Comparison of ENCODE assay signal across 16 cellular contexts in genomic region chr11:34823197-34823596, GRCh38.
"Had no signal": no experiment of that assay in that cellular context is flagged by ENCODE, and none has a peak within 500 bp of the region (broad histone marks: within the 10 kb centered on the region; RNA-seq: fewer than 3 reads in every experiment).

No MANE protein-coding gene starts in this region.

- H3K4me1 ChIP-seq: adrenal gland, vagina had no signal

- DNase-seq: activated CD4-positive, alpha-beta T cell treated with anti-CD3 and anti-CD28 coated beads for 1 hour; activated CD8-positive, alpha-beta memory T cell treated with anti-CD3 and anti-CD28 coated beads for 24 hours; activated CD8-positive, alpha-beta memory T cell treated with anti-CD3 and anti-CD28 coated beads, Interleukin-2, amount 50 U/mL, for 48 hours; activated effector memory CD4-positive, alpha-beta T cell treated with anti-CD3 and anti-CD28 coated beads, Interleukin-2, amount 50 U/mL, for 16 hours; activated T-cell treated with anti-CD3 and anti-CD28 coated beads, Interleukin-2, amount 50 U/mL, for 48 hours; dermis blood vessel endothelial cell; effector memory CD8-positive, alpha-beta T cell; esophagus squamous epithelium; islet precursor cell; stimulated activated naive CD8-positive, alpha-beta T cell treated with anti-CD3 and anti-CD28 coated beads, Interleukin-15, amount 100 ng/mL, for 72 hours; SW 1271; T-helper 2 cell; trophoblast cell; WERI-Rb-1 had no signal

- H3K9me3 ChIP-seq: adrenal gland, esophagus squamous epithelium, vagina had no signal

- H3K27ac ChIP-seq: adrenal gland, vagina, WERI-Rb-1 had no signal

- H3K4me3 ChIP-seq: adrenal gland, esophagus squamous epithelium, vagina had no signal

- H3K36me3 ChIP-seq: adrenal gland, esophagus squamous epithelium, vagina, WERI-Rb-1 had no signal

- ATAC-seq: effector memory CD8-positive, alpha-beta T cell; stimulated activated naive CD8-positive, alpha-beta T cell treated with anti-CD3 and anti-CD28 coated beads, Interleukin-15, amount 100 ng/mL, for 72 hours had no signal

- H3K27me3 ChIP-seq: adrenal gland, esophagus squamous epithelium, vagina had no signal
